In the genomic region with DNA sequence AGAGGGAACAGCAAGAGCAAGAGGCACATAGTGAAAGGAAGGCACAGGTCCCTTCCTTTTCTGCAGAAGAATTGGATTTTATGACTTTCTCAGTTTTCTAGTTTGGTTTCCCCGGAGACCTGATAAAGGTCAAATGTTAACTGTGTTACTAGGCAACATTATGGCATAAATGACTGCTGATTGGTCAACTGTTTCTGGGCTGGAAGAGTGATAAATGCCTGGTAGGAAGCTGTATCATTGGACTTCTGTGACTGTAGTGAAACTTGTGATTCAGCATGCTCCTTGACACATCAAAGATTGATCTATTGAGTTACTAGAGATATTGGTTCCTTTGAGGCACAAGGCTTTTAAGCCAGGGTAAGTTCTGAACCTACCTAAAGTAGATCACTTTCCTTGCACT, we compare ENCODE assay signal across 14 cellular contexts. TPM values are rescaled to one million over a fixed set of nuclear protein-coding genes. Genes with fewer than 3 reads are reported as not detected.
DNase-seq lines count a peak whose midpoint lies in the region; ATAC-seq and TF ChIP-seq lines count a peak whose summit lies in the region.
"Had no signal": no experiment of that assay in that cellular context is flagged by ENCODE, and none has a peak within 500 bp of the region (broad histone marks: within the 10 kb centered on the region; RNA-seq: fewer than 3 reads in every experiment).

No MANE protein-coding gene starts in this region.

- in situ Hi-C loops in GM13976 (cut with MboI; ENCODE audit: low sequenced_read_pairs, unreplicated experiment), result no loop called here

- peak; percentile 66 for ATAC-seq in activated T-helper 17 cell treated with anti-CD3 and anti-CD28 coated beads, Interleukin-2, amount 50 U/mL, for 72 hours (replicated peaks)
- no peak for ATAC-seq in GM18868 (IDR thresholded peaks at IDR 0.05; ENCODE audit: unreplicated experiment)

- no peak overlapping the region for H3K4me3 Mint-ChIP-seq in activated naive CD4-positive, alpha-beta T cell treated with anti-CD3 and anti-CD28 coated beads, Interleukin-2, amount 50 U/mL, for 24 hours
- H3K4me3 Mint-ChIP-seq in activated T-helper 17 cell treated with anti-CD3 and anti-CD28 coated beads, Interleukin-2, amount 50 U/mL, for 72 hours, result peak overlapping the region; percentile 37
- H3K4me3 Mint-ChIP-seq: B cell, neural progenitor cell had no signal

- DNase-seq in activated naive CD4-positive, alpha-beta T cell treated with Interleukin-2 at 50 U/mL for 16 hours, result no peak
- DNase-seq in kidney tubule cell (ENCODE audit: low spot score), result peak; percentile 12
- DNase-seq in NCI-H2196 (lab: John Stamatoyannopoulos, UW; ENCODE audit: unreplicated experiment), result no peak
- DNase-seq in GM13976 (ENCODE audit: low spot score), result no peak
- DNase-seq: colonic mucosa, mammary epithelial cell, NCI-H2029, NCI-H510A treated with DMSO at 0.1 percent for 48 hours, testis had no signal

- no peak for TF ChIP-seq CTCF in GM13976 (IDR thresholded peaks at IDR 0.05; ENCODE audit: borderline replicate concordance, control extremely low read depth, extremely low read depth, insufficient read depth, missing control alignments)

- H3K27ac Mint-ChIP-seq in activated naive CD4-positive, alpha-beta T cell treated with anti-CD3 and anti-CD28 coated beads, Interleukin-2, amount 50 U/mL, for 24 hours, result peak overlapping the region; percentile 80
- peak overlapping the region; percentile 82 for H3K27ac Mint-ChIP-seq in activated T-helper 17 cell treated with anti-CD3 and anti-CD28 coated beads, Interleukin-2, amount 50 U/mL, for 72 hours
- H3K27ac Mint-ChIP-seq: B cell, neural progenitor cell had no signal

- peaks cover 58% of the 10 kb centered on the region for H3K36me3 Mint-ChIP-seq in activated naive CD4-positive, alpha-beta T cell treated with anti-CD3 and anti-CD28 coated beads, Interleukin-2, amount 50 U/mL, for 24 hours
- H3K36me3 Mint-ChIP-seq in activated T-helper 17 cell treated with anti-CD3 and anti-CD28 coated beads, Interleukin-2, amount 50 U/mL, for 72 hours (ENCODE audit: low read depth), result peaks cover 93% of the 10 kb centered on the region

- H3K4me1 Mint-ChIP-seq in activated naive CD4-positive, alpha-beta T cell treated with anti-CD3 and anti-CD28 coated beads, Interleukin-2, amount 50 U/mL, for 24 hours, result peaks cover 93% of the 10 kb centered on the region
- H3K4me1 Mint-ChIP-seq in activated T-helper 17 cell treated with anti-CD3 and anti-CD28 coated beads, Interleukin-2, amount 50 U/mL, for 72 hours, result peaks cover 61% of the 10 kb centered on the region

- peaks cover 14% of the 10 kb centered on the region for H3K9me3 Mint-ChIP-seq in activated naive CD4-positive, alpha-beta T cell treated with anti-CD3 and anti-CD28 coated beads, Interleukin-2, amount 50 U/mL, for 24 hours
- peaks cover 5% of the 10 kb centered on the region for H3K9me3 Mint-ChIP-seq in activated T-helper 17 cell treated with anti-CD3 and anti-CD28 coated beads, Interleukin-2, amount 50 U/mL, for 72 hours
- H3K9me3 Mint-ChIP-seq: neural progenitor cell had no signal

- no peaks in the 10 kb centered on the region for H3K27me3 Mint-ChIP-seq in activated naive CD4-positive, alpha-beta T cell treated with anti-CD3 and anti-CD28 coated beads, Interleukin-2, amount 50 U/mL, for 24 hours
- no peaks in the 10 kb centered on the region for H3K27me3 Mint-ChIP-seq in activated T-helper 17 cell treated with anti-CD3 and anti-CD28 coated beads, Interleukin-2, amount 50 U/mL, for 72 hours
- H3K27me3 Mint-ChIP-seq: B cell had no signal

RNA-seq across cellular contexts. Expression of a gene that starts 55.7 kb away (rescaled TPM):
- total RNA-seq in activated T-helper 17 cell treated with anti-CD3 and anti-CD28 coated beads, Interleukin-2, amount 50 U/mL, for 72 hours, result 10 to 100 TPM; 27.7 to 50.4 TPM
